ENCODE assay signal across 1 cellular context in the genomic region with DNA sequence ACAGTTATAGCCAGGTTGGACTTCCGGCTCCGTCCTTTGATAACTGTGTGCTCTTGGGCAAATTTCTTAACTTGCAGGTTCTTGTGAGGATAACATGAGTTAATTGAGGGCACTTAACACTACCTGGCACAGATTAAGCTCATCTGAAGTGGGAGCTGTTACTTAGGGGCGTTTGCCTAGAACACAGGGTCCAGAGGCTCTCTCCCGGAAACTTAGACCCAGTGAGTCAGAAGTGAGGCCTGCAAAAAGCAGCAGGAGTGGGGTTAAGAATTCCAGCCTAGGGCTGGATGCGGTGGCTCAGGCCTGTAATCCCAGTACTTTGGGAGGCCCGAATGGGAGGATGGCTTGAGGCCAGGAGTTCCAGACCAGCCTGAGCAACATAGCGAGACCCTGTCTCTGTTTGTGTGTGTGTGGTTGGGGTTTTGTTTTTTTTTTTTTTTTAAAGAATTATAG.
TF ChIP-seq lines count a peak whose summit lies in the region.

No MANE protein-coding gene starts in this region.

TF ChIP-seq in HepG2, 621 proteins besides CTCF, POLR2A, EP300 and RAD21 (continued from another document and continues in another):
- TF ChIP-seq HMG20B (CRISPR knock-in tag; conservative IDR thresholded peaks at IDR 0.05) (no peak), SNAI1 (CRISPR knock-in tag; IDR thresholded peaks at IDR 0.05; ENCODE audit: borderline replicate concordance) (no peak), ZEB1 (IDR thresholded peaks at IDR 0.05; ENCODE audit: insufficient replicate concordance, low read depth) (peak; percentile 12), ZNF350 (CRISPR knock-in tag; IDR thresholded peaks at IDR 0.05; ENCODE audit: borderline replicate concordance, low read depth) (no peak), IKZF1 (IDR thresholded peaks at IDR 0.05) (no peak), MEF2D (CRISPR knock-in tag; IDR thresholded peaks at IDR 0.05) (0 out of 2 replicates have a peak, but pooled peaks have one; percentile 14), ZNF747 (CRISPR knock-in tag; IDR thresholded peaks at IDR 0.05; ENCODE audit: borderline replicate concordance) (no peak), ZNF558 (CRISPR knock-in tag; IDR thresholded peaks at IDR 0.05; ENCODE audit: borderline replicate concordance) (no peak), ASH2L (IDR thresholded peaks at IDR 0.05; ENCODE audit: insufficient read length, low read depth, low read length) (peak; percentile 21), NAIF1 (CRISPR knock-in tag; IDR thresholded peaks at IDR 0.05; ENCODE audit: borderline replicate concordance) (no peak), ZNF652 (CRISPR knock-in tag; IDR thresholded peaks at IDR 0.05; ENCODE audit: borderline replicate concordance, low read depth) (no peak), RBFOX2 (IDR thresholded peaks at IDR 0.05; ENCODE audit: low read depth, low read length) (no peak), NFE2L2 (IDR thresholded peaks at IDR 0.05; ENCODE audit: low read length) (no peak), ZNF251 (CRISPR knock-in tag; IDR thresholded peaks at IDR 0.05) (no peak), SRSF1 (optimal IDR thresholded peaks at IDR 0.05; ENCODE audit: low read depth, low read length) (no peak), ZSCAN9 (CRISPR knock-in tag; IDR thresholded peaks at IDR 0.05; ENCODE audit: borderline replicate concordance) (no peak), SSRP1 (CRISPR knock-in tag; IDR thresholded peaks at IDR 0.05) (peak; percentile 93), ZNF451 (CRISPR knock-in tag; IDR thresholded peaks at IDR 0.05) (no peak), ZNF737 (CRISPR knock-in tag; IDR thresholded peaks at IDR 0.05; ENCODE audit: borderline replicate concordance) (no peak), IRX3 (CRISPR knock-in tag; IDR thresholded peaks at IDR 0.05; ENCODE audit: borderline replicate concordance, low read depth) (no peak), SNAPC2 (CRISPR knock-in tag; IDR thresholded peaks at IDR 0.05) (no peak), ZNF343 (CRISPR knock-in tag; IDR thresholded peaks at IDR 0.05) (no peak), THAP8 (CRISPR knock-in tag; IDR thresholded peaks at IDR 0.05; ENCODE audit: borderline replicate concordance) (no peak), POLR2G (IDR thresholded peaks at IDR 0.05; ENCODE audit: low read depth, low read length) (peak; percentile 23; the same call in 1 of the 2 replicates), ZNF740 (CRISPR knock-in tag; IDR thresholded peaks at IDR 0.05) (no peak), MBNL3 (CRISPR knock-in tag; conservative IDR thresholded peaks at IDR 0.05) (no peak), SYNCRIP (IDR thresholded peaks at IDR 0.05; ENCODE audit: insufficient read depth, low read depth, low read length) (no peak), SALL1 (CRISPR knock-in tag; IDR thresholded peaks at IDR 0.05) (no peak), KLF11 (CRISPR knock-in tag; IDR thresholded peaks at IDR 0.05) (no peak), MTF1 (CRISPR knock-in tag; IDR thresholded peaks at IDR 0.05) (no peak), ATF5 (CRISPR knock-in tag; IDR thresholded peaks at IDR 0.05; ENCODE audit: low read depth) (no peak), ZNF589 (CRISPR knock-in tag; conservative IDR thresholded peaks at IDR 0.05) (no peak), CCDC6 (CRISPR knock-in tag; IDR thresholded peaks at IDR 0.05) (no peak), TEAD3 (CRISPR knock-in tag; optimal IDR thresholded peaks at IDR 0.05; ENCODE audit: borderline replicate concordance) (peak; percentile 67), ZKSCAN1 (IDR thresholded peaks at IDR 0.05; ENCODE audit: low read length) (no peak), ZNF383 (CRISPR knock-in tag; IDR thresholded peaks at IDR 0.05; ENCODE audit: borderline replicate concordance) (no peak), ZNF205 (CRISPR knock-in tag; IDR thresholded peaks at IDR 0.05) (no peak), ZNF441 (CRISPR knock-in tag; IDR thresholded peaks at IDR 0.05; ENCODE audit: borderline replicate concordance) (no peak), ZNF3 (CRISPR knock-in tag; IDR thresholded peaks at IDR 0.05) (no peak), GABPA (IDR thresholded peaks at IDR 0.05; ENCODE audit: low read depth, low read length) (no peak), GABPA (CRISPR knock-in tag; IDR thresholded peaks at IDR 0.05; ENCODE audit: low read depth) (peak; percentile 60; the same call in 1 of the 2 replicates), NFRKB (IDR thresholded peaks at IDR 0.05) (no peak), PPARG (CRISPR knock-in tag; conservative IDR thresholded peaks at IDR 0.05) (no peak), SNAPC5 (CRISPR knock-in tag; IDR thresholded peaks at IDR 0.05; ENCODE audit: borderline replicate concordance) (no peak), ZNF224 (CRISPR knock-in tag; IDR thresholded peaks at IDR 0.05) (no peak), TCF12 (IDR thresholded peaks at IDR 0.05) (no peak), TCF12 (CRISPR knock-in tag; IDR thresholded peaks at IDR 0.05) (no peak), HOXA3 (CRISPR knock-in tag; IDR thresholded peaks at IDR 0.05) (no peak), TCF7 (IDR thresholded peaks at IDR 0.05; ENCODE audit: low read depth) (no peak), ZNF75D (CRISPR knock-in tag; IDR thresholded peaks at IDR 0.05; ENCODE audit: borderline replicate concordance) (no peak), KLF13 (CRISPR knock-in tag; IDR thresholded peaks at IDR 0.05) (no peak), ZNF788 (CRISPR knock-in tag; IDR thresholded peaks at IDR 0.05; ENCODE audit: borderline replicate concordance) (no peak)
- TF ChIP-seq, protein P1, sequence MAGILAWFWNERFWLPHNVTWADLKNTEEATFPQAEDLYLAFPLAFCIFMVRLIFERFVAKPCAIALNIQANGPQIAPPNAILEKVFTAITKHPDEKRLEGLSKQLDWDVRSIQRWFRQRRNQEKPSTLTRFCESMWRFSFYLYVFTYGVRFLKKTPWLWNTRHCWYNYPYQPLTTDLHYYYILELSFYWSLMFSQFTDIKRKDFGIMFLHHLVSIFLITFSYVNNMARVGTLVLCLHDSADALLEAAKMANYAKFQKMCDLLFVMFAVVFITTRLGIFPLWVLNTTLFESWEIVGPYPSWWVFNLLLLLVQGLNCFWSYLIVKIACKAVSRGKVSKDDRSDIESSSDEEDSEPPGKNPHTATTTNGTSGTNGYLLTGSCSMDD (CRISPR knock-in tag; IDR thresholded peaks at IDR 0.05): no peak
- TF ChIP-seq, protein P2, sequence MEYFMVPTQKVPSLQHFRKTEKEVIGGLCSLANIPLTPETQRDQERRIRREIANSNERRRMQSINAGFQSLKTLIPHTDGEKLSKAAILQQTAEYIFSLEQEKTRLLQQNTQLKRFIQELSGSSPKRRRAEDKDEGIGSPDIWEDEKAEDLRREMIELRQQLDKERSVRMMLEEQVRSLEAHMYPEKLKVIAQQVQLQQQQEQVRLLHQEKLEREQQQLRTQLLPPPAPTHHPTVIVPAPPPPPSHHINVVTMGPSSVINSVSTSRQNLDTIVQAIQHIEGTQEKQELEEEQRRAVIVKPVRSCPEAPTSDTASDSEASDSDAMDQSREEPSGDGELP (IDR thresholded peaks at IDR 0.05; ENCODE audit: borderline replicate concordance, low read depth): no peak
- TF ChIP-seq, protein P3, sequence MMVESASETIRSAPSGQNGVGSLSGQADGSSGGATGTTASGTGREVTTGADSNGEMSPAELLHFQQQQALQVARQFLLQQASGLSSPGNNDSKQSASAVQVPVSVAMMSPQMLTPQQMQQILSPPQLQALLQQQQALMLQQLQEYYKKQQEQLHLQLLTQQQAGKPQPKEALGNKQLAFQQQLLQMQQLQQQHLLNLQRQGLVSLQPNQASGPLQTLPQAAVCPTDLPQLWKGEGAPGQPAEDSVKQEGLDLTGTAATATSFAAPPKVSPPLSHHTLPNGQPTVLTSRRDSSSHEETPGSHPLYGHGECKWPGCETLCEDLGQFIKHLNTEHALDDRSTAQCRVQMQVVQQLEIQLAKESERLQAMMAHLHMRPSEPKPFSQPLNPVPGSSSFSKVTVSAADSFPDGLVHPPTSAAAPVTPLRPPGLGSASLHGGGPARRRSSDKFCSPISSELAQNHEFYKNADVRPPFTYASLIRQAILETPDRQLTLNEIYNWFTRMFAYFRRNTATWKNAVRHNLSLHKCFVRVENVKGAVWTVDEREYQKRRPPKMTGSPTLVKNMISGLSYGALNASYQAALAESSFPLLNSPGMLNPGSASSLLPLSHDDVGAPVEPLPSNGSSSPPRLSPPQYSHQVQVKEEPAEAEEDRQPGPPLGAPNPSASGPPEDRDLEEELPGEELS (CRISPR knock-in tag; IDR thresholded peaks at IDR 0.05): no peak
- TF ChIP-seq, protein P4, sequence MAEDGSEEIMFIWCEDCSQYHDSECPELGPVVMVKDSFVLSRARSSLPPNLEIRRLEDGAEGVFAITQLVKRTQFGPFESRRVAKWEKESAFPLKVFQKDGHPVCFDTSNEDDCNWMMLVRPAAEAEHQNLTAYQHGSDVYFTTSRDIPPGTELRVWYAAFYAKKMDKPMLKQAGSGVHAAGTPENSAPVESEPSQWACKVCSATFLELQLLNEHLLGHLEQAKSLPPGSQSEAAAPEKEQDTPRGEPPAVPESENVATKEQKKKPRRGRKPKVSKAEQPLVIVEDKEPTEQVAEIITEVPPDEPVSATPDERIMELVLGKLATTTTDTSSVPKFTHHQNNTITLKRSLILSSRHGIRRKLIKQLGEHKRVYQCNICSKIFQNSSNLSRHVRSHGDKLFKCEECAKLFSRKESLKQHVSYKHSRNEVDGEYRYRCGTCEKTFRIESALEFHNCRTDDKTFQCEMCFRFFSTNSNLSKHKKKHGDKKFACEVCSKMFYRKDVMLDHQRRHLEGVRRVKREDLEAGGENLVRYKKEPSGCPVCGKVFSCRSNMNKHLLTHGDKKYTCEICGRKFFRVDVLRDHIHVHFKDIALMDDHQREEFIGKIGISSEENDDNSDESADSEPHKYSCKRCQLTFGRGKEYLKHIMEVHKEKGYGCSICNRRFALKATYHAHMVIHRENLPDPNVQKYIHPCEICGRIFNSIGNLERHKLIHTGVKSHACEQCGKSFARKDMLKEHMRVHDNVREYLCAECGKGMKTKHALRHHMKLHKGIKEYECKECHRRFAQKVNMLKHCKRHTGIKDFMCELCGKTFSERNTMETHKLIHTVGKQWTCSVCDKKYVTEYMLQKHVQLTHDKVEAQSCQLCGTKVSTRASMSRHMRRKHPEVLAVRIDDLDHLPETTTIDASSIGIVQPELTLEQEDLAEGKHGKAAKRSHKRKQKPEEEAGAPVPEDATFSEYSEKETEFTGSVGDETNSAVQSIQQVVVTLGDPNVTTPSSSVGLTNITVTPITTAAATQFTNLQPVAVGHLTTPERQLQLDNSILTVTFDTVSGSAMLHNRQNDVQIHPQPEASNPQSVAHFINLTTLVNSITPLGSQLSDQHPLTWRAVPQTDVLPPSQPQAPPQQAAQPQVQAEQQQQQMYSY (CRISPR knock-in tag; IDR thresholded peaks at IDR 0.05): peak; percentile 6; the same call in 1 of the 2 replicates
- TF ChIP-seq, protein P5, sequence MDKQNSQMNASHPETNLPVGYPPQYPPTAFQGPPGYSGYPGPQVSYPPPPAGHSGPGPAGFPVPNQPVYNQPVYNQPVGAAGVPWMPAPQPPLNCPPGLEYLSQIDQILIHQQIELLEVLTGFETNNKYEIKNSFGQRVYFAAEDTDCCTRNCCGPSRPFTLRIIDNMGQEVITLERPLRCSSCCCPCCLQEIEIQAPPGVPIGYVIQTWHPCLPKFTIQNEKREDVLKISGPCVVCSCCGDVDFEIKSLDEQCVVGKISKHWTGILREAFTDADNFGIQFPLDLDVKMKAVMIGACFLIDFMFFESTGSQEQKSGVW (CRISPR knock-in tag; IDR thresholded peaks at IDR 0.05; ENCODE audit: borderline replicate concordance): no peak
- TF ChIP-seq, protein P6, sequence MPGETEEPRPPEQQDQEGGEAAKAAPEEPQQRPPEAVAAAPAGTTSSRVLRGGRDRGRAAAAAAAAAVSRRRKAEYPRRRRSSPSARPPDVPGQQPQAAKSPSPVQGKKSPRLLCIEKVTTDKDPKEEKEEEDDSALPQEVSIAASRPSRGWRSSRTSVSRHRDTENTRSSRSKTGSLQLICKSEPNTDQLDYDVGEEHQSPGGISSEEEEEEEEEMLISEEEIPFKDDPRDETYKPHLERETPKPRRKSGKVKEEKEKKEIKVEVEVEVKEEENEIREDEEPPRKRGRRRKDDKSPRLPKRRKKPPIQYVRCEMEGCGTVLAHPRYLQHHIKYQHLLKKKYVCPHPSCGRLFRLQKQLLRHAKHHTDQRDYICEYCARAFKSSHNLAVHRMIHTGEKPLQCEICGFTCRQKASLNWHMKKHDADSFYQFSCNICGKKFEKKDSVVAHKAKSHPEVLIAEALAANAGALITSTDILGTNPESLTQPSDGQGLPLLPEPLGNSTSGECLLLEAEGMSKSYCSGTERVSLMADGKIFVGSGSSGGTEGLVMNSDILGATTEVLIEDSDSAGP (CRISPR knock-in tag; IDR thresholded peaks at IDR 0.05; ENCODE audit: borderline replicate concordance): no peak
